In genomic region chr4:99917575-99917974, GRCh38 we compare ENCODE assay signal across 18 cellular contexts. TPM values are rescaled to one million over a fixed set of nuclear protein-coding genes. Genes with fewer than 3 reads are reported as not detected.
DNase-seq lines count a peak whose midpoint lies in the region; ATAC-seq, FAIRE-seq and TF ChIP-seq lines count a peak whose summit lies in the region.
"Had no signal": no experiment of that assay in that cellular context is flagged by ENCODE, and none has a peak within 500 bp of the region (broad histone marks: within the 10 kb centered on the region; RNA-seq: fewer than 3 reads in every experiment).

No MANE protein-coding gene starts in this region.

- no peaks in the 10 kb centered on the region for H3K79me2 ChIP-seq in HepG2 (ENCODE audit: insufficient read depth, low read length)

- in situ Hi-C loops in HepG2 (cut with HindIII; ENCODE audit: extremely low pct_ligation_motif_present, low pct_unique_long_range_greater_than_20kb) (no loop called here), Panc1 (cut with HindIII; ENCODE audit: low pct_unique_long_range_greater_than_20kb, low sequenced_read_pairs) (no loop called here), transverse colon (cut with MboI; ENCODE audit: low pct_ligation_motif_present in 1 of 4, low pct_unique_long_range_greater_than_20kb in 1 of 4, low sequenced_read_pairs in 3 of 4) (no loop called here)

- FAIRE-seq in HepG2 (lab: Jason Lieb, UNC) = no peak
- FAIRE-seq: A204.1, H1 had no signal

- no peaks in the 10 kb centered on the region for H3K9me3 ChIP-seq in HepG2 (ENCODE audit: low read length)
- no peaks in the 10 kb centered on the region for H3K9me3 ChIP-seq in right lobe of liver
- H3K9me3 ChIP-seq in Panc1 (ENCODE audit: control insufficient read depth, insufficient read depth, low read depth, low read length) = no peaks in the 10 kb centered on the region
- H3K9me3 ChIP-seq in colonic mucosa = no peaks in the 10 kb centered on the region
- no peaks in the 10 kb centered on the region for H3K9me3 ChIP-seq in transverse colon
- H3K9me3 ChIP-seq: BE2C, Caco-2 had no signal

- H3K27me3 ChIP-seq in HepG2 (ENCODE audit: control insufficient read depth in 1 of 2, insufficient read depth in 2 of 2, low read length in 2 of 2) = no peaks in the 10 kb centered on the region
- no peaks in the 10 kb centered on the region for H3K27me3 ChIP-seq in right lobe of liver
- H3K27me3 ChIP-seq in Panc1 (ENCODE audit: control insufficient read depth, insufficient read depth, low read length) = no peaks in the 10 kb centered on the region
- H3K27me3 ChIP-seq in colonic mucosa = no peaks in the 10 kb centered on the region
- H3K27me3 ChIP-seq in transverse colon = no peaks in the 10 kb centered on the region
- H3K27me3 ChIP-seq: BE2C had no signal

- H3K9ac ChIP-seq in HepG2 (ENCODE audit: insufficient read depth, low read depth, low read length) (no peak overlapping the region), colonic mucosa (ENCODE audit: low read depth in 2 of 2, low read length in 2 of 2) (no peak overlapping the region)

- H3K4me1 ChIP-seq in HepG2 (ENCODE audit: insufficient read depth, low read length) (no peaks in the 10 kb centered on the region), right lobe of liver (no peaks in the 10 kb centered on the region), Panc1 (ENCODE audit: control insufficient read depth, insufficient read depth, low read length) (no peaks in the 10 kb centered on the region), colonic mucosa (no peaks in the 10 kb centered on the region), transverse colon (peaks cover 0 to 18% (median 9%) of the 10 kb centered on the region in 4 donors)
- H3K4me1 ChIP-seq: BE2C, Caco-2 had no signal

- POLR2A ChIA-PET in HepG2 (lab: Yijun Ruan, JAX) = no interaction called here
- POLR2A ChIA-PET in Panc1 (lab: Charles Lee) = no interaction called here

- TF ChIP-seq RAD21 in HepG2 (CRISPR knock-in tag; IDR thresholded peaks at IDR 0.05) = no peak

- DNase-seq in HepG2 (ENCODE audit: low spot score) (no peak), right lobe of liver (no peak), Panc1 (ENCODE audit: low read depth, low spot score) (no peak), colonic mucosa (no peak), transverse colon (no peak), NCI-H1417 (lab: John Stamatoyannopoulos, UW) (no peak), glomerular visceral epithelial cell (ENCODE audit: extremely low spot score) (no peak)
- DNase-seq in stimulated activated CD4-positive, alpha-beta T cell treated with anti-CD3 and anti-CD28 coated beads, Interleukin-1b, Interleukin-23, amount 100 ng/mL, for 48 hours = no peak
- DNase-seq: ACHN; BE2C; C1 segment of cervical spinal cord; Caco-2; CD4-positive, CD25-positive, alpha-beta regulatory T cell; DMS79 treated with DMSO at 0.1 percent for 48 hours; GF-D8; H9 had no signal

- intact Hi-C loops in HepG2 (cut with micrococcal nuclease; ENCODE audit: unreplicated experiment) = no loop called here
- intact Hi-C loops in right lobe of liver (cut with DNase I) = no loop called here
- intact Hi-C loops in Panc1 (cut with micrococcal nuclease; ENCODE audit: unreplicated experiment) = no loop called here
- intact Hi-C loops in colonic mucosa (cut with DNase I) = no loop called here
- intact Hi-C loops in transverse colon (cut with DNase I; ENCODE audit: low total_unique reads) = no loop called here

- no peak overlapping the region for H2AFZ ChIP-seq in HepG2 (ENCODE audit: low read length)

- BruUV-seq in HepG2 (replicated peaks; lab: Mats Ljungman, UMichigan) (no TSS peak), Panc1 (replicated peaks; lab: Mats Ljungman, UMichigan) (TSS peak; percentile 31)

- TF ChIP-seq CTCF in HepG2 (CRISPR knock-in tag; IDR thresholded peaks at IDR 0.05) (no peak), right lobe of liver (IDR thresholded peaks at IDR 0.05) (no peak), Panc1 (IDR thresholded peaks at IDR 0.05) (no peak), colonic mucosa (IDR thresholded peaks at IDR 0.05) (no peak), transverse colon (IDR thresholded peaks at IDR 0.05) (no peak)

- WGBS in HepG2 (ENCODE audit: low lambda C conversion rate) = 95% methylated on average over 3 of the region's 3 CpGs
- 92% methylated on average over 2 of the region's 3 CpGs for WGBS in right lobe of liver (ENCODE audit: insufficient coverage, low coverage, low lambda C conversion rate, missing lambda C conversion rate)
- WGBS in transverse colon (ENCODE audit: low coverage in 1 of 2), 2 donors = 96% methylated on average over 3 of the region's 3 CpGs

- no peaks in the 10 kb centered on the region for H4K20me1 ChIP-seq in HepG2 (ENCODE audit: insufficient read depth, low read length)

- no peak for ATAC-seq in HepG2
- no peak for ATAC-seq in right lobe of liver
- no peak for ATAC-seq in Panc1

- H3K4me2 ChIP-seq in HepG2 (ENCODE audit: low read depth, low read length) = no peak overlapping the region

- no peak overlapping the region for H3K4me3 ChIP-seq in HepG2 (replicated peaks in 1 of 3; ENCODE audit: insufficient read depth in 1 of 3, low read depth in 2 of 3, low read length in 3 of 3)
- H3K4me3 ChIP-seq in right lobe of liver = no peak overlapping the region
- no peak overlapping the region for H3K4me3 ChIP-seq in Panc1 (ENCODE audit: low read depth in 2 of 2, low read length in 2 of 2)
- H3K4me3 ChIP-seq in colonic mucosa = no peak overlapping the region
- no peak overlapping the region for H3K4me3 ChIP-seq in transverse colon

- TF ChIP-seq EP300 in HepG2 (IDR thresholded peaks at IDR 0.05; ENCODE audit: low read depth in 2 of 2, low read length in 2 of 2) (no peak), HepG2 (CRISPR knock-in tag; IDR thresholded peaks at IDR 0.05; ENCODE audit: borderline replicate concordance) (no peak), transverse colon (IDR thresholded peaks at IDR 0.05; ENCODE audit: low read depth) (no peak)

- no peak for TF ChIP-seq POLR2A in HepG2 (IDR thresholded peaks at IDR 0.05; ENCODE audit: insufficient read depth in 1 of 2, low read depth in 2 of 2, low read length in 2 of 2)
- TF ChIP-seq POLR2A in right lobe of liver (IDR thresholded peaks at IDR 0.05) = no peak
- TF ChIP-seq POLR2A in transverse colon (IDR thresholded peaks at IDR 0.05) = no peak

- peaks cover 4 to 7% of the 10 kb centered on the region in 2 experiments; a peak in 3 of 5 replicates for H3K36me3 ChIP-seq in HepG2 (replicated peaks in 1 of 2; ENCODE audit: control insufficient read depth in 1 of 2, insufficient read depth in 2 of 2, low read length in 2 of 2)
- no peaks in the 10 kb centered on the region for H3K36me3 ChIP-seq in right lobe of liver
- peaks cover 4% of the 10 kb centered on the region; the same call in 1 of the 2 replicates for H3K36me3 ChIP-seq in Panc1 (ENCODE audit: control insufficient read depth, insufficient read depth, low read length)
- no peaks in the 10 kb centered on the region for H3K36me3 ChIP-seq in colonic mucosa
- peaks cover 0 to 16% (median 0%) of the 10 kb centered on the region in 4 donors for H3K36me3 ChIP-seq in transverse colon
- H3K36me3 ChIP-seq: BE2C had no signal

- no peak overlapping the region for H3K27ac ChIP-seq in HepG2 (ENCODE audit: extremely low read length, insufficient read depth, low read length)
- H3K27ac ChIP-seq in right lobe of liver = no peak overlapping the region
- no peak overlapping the region for H3K27ac ChIP-seq in Panc1 (ENCODE audit: low read length)
- H3K27ac ChIP-seq in colonic mucosa = peak overlapping the region; percentile 76
- peak overlapping the region in 3 of 4 donors; percentile 60 to 83 (median 80) for H3K27ac ChIP-seq in transverse colon

- CTCF ChIA-PET in HepG2 (lab: Yijun Ruan, JAX; ENCODE audit: low intra/inter-chr PET ratio, low total read pairs) = no interaction called here
- CTCF ChIA-PET in Panc1 (lab: Charles Lee) = no interaction called here

RNA-seq across cellular contexts. Expression of gene LAMTOR3, which starts 23.3 kb away (rescaled TPM):
- total RNA-seq in HepG2 (2016; rRNA removed; fragmentation: Illumina TruSeq; extraction: Trizol) = 47.6 and 81.0 TPM in 2 replicates
- total RNA-seq in HepG2 (2016; cell fraction: cytosol; rRNA removed; fragmentation: Illumina TruSeq; extraction: Trizol; ENCODE audit: low read depth) = 10.6 and 13.0 TPM in 2 replicates
- 48.9 and 81.8 TPM in 2 replicates for total RNA-seq in HepG2 (2016; cell fraction: insoluble cytoplasmic fraction; rRNA removed; fragmentation: Illumina TruSeq; extraction: Trizol)
- total RNA-seq in HepG2 (2016; cell fraction: membrane; rRNA removed; fragmentation: Illumina TruSeq; extraction: Trizol) = 33.6 and 35.1 TPM in 2 replicates
- 21.1 and 23.6 TPM in 2 replicates for total RNA-seq in HepG2 (2016; cell fraction: nucleus; rRNA removed; fragmentation: Illumina TruSeq; extraction: Trizol)
- 37.2 and 49.1 TPM in 2 replicates for polyA plus RNA-seq in HepG2 (2011; rRNA removed)
- polyA plus RNA-seq in HepG2 (2011; cell fraction: cytosol; rRNA removed) = 18.2 and 34.5 TPM in 2 replicates
- 7.1 and 8.3 TPM in 2 replicates for polyA plus RNA-seq in HepG2 (2011; cell fraction: nucleus; rRNA removed)
- 26.1 and 31.9 TPM in 2 replicates for polyA plus RNA-seq in HepG2 (2012)
- 11.8 and 15.4 TPM in 2 replicates for polyA plus RNA-seq in HepG2 (2016; cell fraction: cytosol; fragmentation: Illumina TruSeq; extraction: Trizol; ENCODE audit: low read depth)
- 79.9 and 90.6 TPM in 2 replicates for polyA plus RNA-seq in HepG2 (2016; cell fraction: insoluble cytoplasmic fraction; fragmentation: Illumina TruSeq; extraction: Trizol; ENCODE audit: low read depth)
- polyA plus RNA-seq in HepG2 (2016; cell fraction: membrane; fragmentation: Illumina TruSeq; extraction: Trizol; ENCODE audit: low read depth) = 29.9 and 35.6 TPM in 2 replicates
- polyA plus RNA-seq in HepG2 (2016; cell fraction: nucleus; fragmentation: Illumina TruSeq; extraction: Trizol; ENCODE audit: insufficient read depth, low read depth) = 32.3 and 35.9 TPM in 2 replicates
- polyA minus RNA-seq in HepG2 (2011; rRNA and poly(A)+ RNA removed; ENCODE audit: low replicate concordance) = 5.5 and 8.5 TPM in 2 replicates
- 10.5 and 16.0 TPM in 2 replicates for polyA minus RNA-seq in HepG2 (2011; cell fraction: cytosol; rRNA and poly(A)+ RNA removed)
- 12.2 and 15.8 TPM in 2 replicates for polyA minus RNA-seq in HepG2 (2011; cell fraction: nucleus; rRNA and poly(A)+ RNA removed)
- 10 to 100 TPM; 14.7 to 24.6 (median 18.9) TPM for total RNA-seq in right lobe of liver
- 20.3 TPM for total RNA-seq in Panc1 (2021; ENCODE audit: unreplicated experiment)
- polyA plus RNA-seq in Panc1 (2012; ENCODE audit: insufficient read length) = 12.5 TPM
- 10 to 100 TPM; 45.6 to 67.2 TPM for total RNA-seq in colonic mucosa
- total RNA-seq in transverse colon = 10 to 100 TPM in 3 of 4 donors, under 1 TPM in 1; 1.00 to 60.3 (median 32.0) TPM

RNA-seq across cellular contexts. Expression of gene DNAJB14, which starts 28.8 kb away (rescaled TPM):
- 22.1 and 38.1 TPM in 2 replicates for total RNA-seq in HepG2 (2016; rRNA removed; fragmentation: Illumina TruSeq; extraction: Trizol)
- 3.8 and 5.8 TPM in 2 replicates for total RNA-seq in HepG2 (2016; cell fraction: cytosol; rRNA removed; fragmentation: Illumina TruSeq; extraction: Trizol; ENCODE audit: low read depth)
- 24.8 and 33.1 TPM in 2 replicates for total RNA-seq in HepG2 (2016; cell fraction: insoluble cytoplasmic fraction; rRNA removed; fragmentation: Illumina TruSeq; extraction: Trizol)
- 6.9 and 9.5 TPM in 2 replicates for total RNA-seq in HepG2 (2016; cell fraction: membrane; rRNA removed; fragmentation: Illumina TruSeq; extraction: Trizol)
- total RNA-seq in HepG2 (2016; cell fraction: nucleus; rRNA removed; fragmentation: Illumina TruSeq; extraction: Trizol) = 38.0 and 42.0 TPM in 2 replicates
- 6.1 and 9.1 TPM in 2 replicates for polyA plus RNA-seq in HepG2 (2011; rRNA removed)
- 6.1 and 7.4 TPM in 2 replicates for polyA plus RNA-seq in HepG2 (2011; cell fraction: cytosol; rRNA removed)
- polyA plus RNA-seq in HepG2 (2011; cell fraction: nucleus; rRNA removed) = 6.5 TPM in 2 replicates
- 14.2 and 32.4 TPM in 2 replicates for polyA plus RNA-seq in HepG2 (2012)
- polyA plus RNA-seq in HepG2 (2016; cell fraction: cytosol; fragmentation: Illumina TruSeq; extraction: Trizol; ENCODE audit: low read depth) = 0.84 and 1.7 TPM in 2 replicates
- 10.7 and 11.3 TPM in 2 replicates for polyA plus RNA-seq in HepG2 (2016; cell fraction: insoluble cytoplasmic fraction; fragmentation: Illumina TruSeq; extraction: Trizol; ENCODE audit: low read depth)
- 2.3 and 2.7 TPM in 2 replicates for polyA plus RNA-seq in HepG2 (2016; cell fraction: membrane; fragmentation: Illumina TruSeq; extraction: Trizol; ENCODE audit: low read depth)
- 26.8 and 29.0 TPM in 2 replicates for polyA plus RNA-seq in HepG2 (2016; cell fraction: nucleus; fragmentation: Illumina TruSeq; extraction: Trizol; ENCODE audit: insufficient read depth, low read depth)
- polyA minus RNA-seq in HepG2 (2011; rRNA and poly(A)+ RNA removed; ENCODE audit: low replicate concordance) = 3.1 and 3.6 TPM in 2 replicates
- polyA minus RNA-seq in HepG2 (2011; cell fraction: cytosol; rRNA and poly(A)+ RNA removed) = 8.7 and 10.5 TPM in 2 replicates
- 56.1 and 64.0 TPM in 2 replicates for polyA minus RNA-seq in HepG2 (2011; cell fraction: nucleus; rRNA and poly(A)+ RNA removed)
- 10 to 100 TPM; 12.2 to 16.6 (median 16.1) TPM for total RNA-seq in right lobe of liver
- 41.5 TPM for total RNA-seq in Panc1 (2021; ENCODE audit: unreplicated experiment)
- polyA plus RNA-seq in Panc1 (2012; ENCODE audit: insufficient read length) = 37.1 TPM
- 10 to 100 TPM; 41.9 to 57.2 TPM for total RNA-seq in colonic mucosa
- 10 to 100 TPM; 41.9 to 58.1 (median 48.5) TPM for total RNA-seq in transverse colon

RNA-seq across cellular contexts. Expression of gene H2AZ1, which starts 32.5 kb away (rescaled TPM):
- 574 and 800 TPM in 2 replicates for total RNA-seq in HepG2 (2016; rRNA removed; fragmentation: Illumina TruSeq; extraction: Trizol)
- total RNA-seq in HepG2 (2016; cell fraction: cytosol; rRNA removed; fragmentation: Illumina TruSeq; extraction: Trizol; ENCODE audit: low read depth) = 127 and 146 TPM in 2 replicates
- 574 and 896 TPM in 2 replicates for total RNA-seq in HepG2 (2016; cell fraction: insoluble cytoplasmic fraction; rRNA removed; fragmentation: Illumina TruSeq; extraction: Trizol)
- total RNA-seq in HepG2 (2016; cell fraction: membrane; rRNA removed; fragmentation: Illumina TruSeq; extraction: Trizol) = 202 and 214 TPM in 2 replicates
- 272 and 291 TPM in 2 replicates for total RNA-seq in HepG2 (2016; cell fraction: nucleus; rRNA removed; fragmentation: Illumina TruSeq; extraction: Trizol)
- polyA plus RNA-seq in HepG2 (2011; rRNA removed) = 204 and 301 TPM in 2 replicates
- 297 and 341 TPM in 2 replicates for polyA plus RNA-seq in HepG2 (2011; cell fraction: cytosol; rRNA removed)
- polyA plus RNA-seq in HepG2 (2011; cell fraction: nucleus; rRNA removed) = 85.7 and 89.0 TPM in 2 replicates
- 267 and 305 TPM in 2 replicates for polyA plus RNA-seq in HepG2 (2012)
- polyA plus RNA-seq in HepG2 (2016; cell fraction: cytosol; fragmentation: Illumina TruSeq; extraction: Trizol; ENCODE audit: low read depth) = 127 and 165 TPM in 2 replicates
- polyA plus RNA-seq in HepG2 (2016; cell fraction: insoluble cytoplasmic fraction; fragmentation: Illumina TruSeq; extraction: Trizol; ENCODE audit: low read depth) = 795 and 936 TPM in 2 replicates
- 186 and 215 TPM in 2 replicates for polyA plus RNA-seq in HepG2 (2016; cell fraction: membrane; fragmentation: Illumina TruSeq; extraction: Trizol; ENCODE audit: low read depth)
- 460 and 464 TPM in 2 replicates for polyA plus RNA-seq in HepG2 (2016; cell fraction: nucleus; fragmentation: Illumina TruSeq; extraction: Trizol; ENCODE audit: insufficient read depth, low read depth)
- polyA minus RNA-seq in HepG2 (2011; rRNA and poly(A)+ RNA removed; ENCODE audit: low replicate concordance) = 92.8 and 295 TPM in 2 replicates
- 67.7 and 72.0 TPM in 2 replicates for polyA minus RNA-seq in HepG2 (2011; cell fraction: cytosol; rRNA and poly(A)+ RNA removed)
- 47.4 and 55.1 TPM in 2 replicates for polyA minus RNA-seq in HepG2 (2011; cell fraction: nucleus; rRNA and poly(A)+ RNA removed)
- total RNA-seq in right lobe of liver = 100 to 1,000 TPM in 1 of 6 experiments, 10 to 100 TPM in 5; 28.8 to 122 (median 42.9) TPM
- 450 TPM for total RNA-seq in Panc1 (2021; ENCODE audit: unreplicated experiment)
- 452 TPM for polyA plus RNA-seq in Panc1 (2012; ENCODE audit: insufficient read length)
- 100 to 1,000 TPM; 227 to 564 TPM for total RNA-seq in colonic mucosa
- 100 to 1,000 TPM in 2 of 4 donors, 10 to 100 TPM in 2; 28.8 to 139 (median 81.5) TPM for total RNA-seq in transverse colon

Comparison
In these comparisons a context has a peak if more than half of its experiments do, and no peak if none do; other contexts are left out.
1. H3K27ac ChIP-seq: peak in colonic mucosa (single experiment) and transverse colon (3 of 4); none in HepG2 (single experiment), right lobe of liver (0 of 3) and Panc1 (single experiment).